17 cellular contexts compared by ENCODE assay signal in the genomic region with DNA sequence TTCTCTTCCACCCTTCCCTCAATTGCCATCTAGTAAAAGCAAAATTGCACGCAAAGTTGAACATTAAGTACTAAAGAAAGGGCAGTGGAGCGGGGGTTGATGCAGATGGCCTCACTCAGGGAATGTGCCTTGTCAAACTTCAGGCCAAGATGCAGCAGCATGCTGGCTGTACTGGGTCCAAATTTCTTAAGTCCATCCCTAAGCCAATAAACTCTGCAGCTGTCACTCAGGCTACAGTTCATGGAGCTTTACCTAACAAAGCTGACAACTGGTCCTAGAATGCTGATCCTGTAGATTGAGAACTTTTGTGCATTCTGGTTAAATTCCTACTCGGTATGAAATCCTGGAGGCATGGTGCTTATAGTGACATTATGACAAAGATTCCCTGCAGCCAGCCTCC.
A peak's percentile ranks its signal among the peaks of the same experiment; 100 is the strongest.
DNase-seq lines count a peak whose midpoint lies in the region; ATAC-seq and TF ChIP-seq lines count a peak whose summit lies in the region.
"Had no signal": no experiment of that assay in that cellular context is flagged by ENCODE, and none has a peak within 500 bp of the region (broad histone marks: within the 10 kb centered on the region; RNA-seq: fewer than 3 reads in every experiment).

No MANE protein-coding gene starts in this region.

- peaks cover 0 to 2% (median 0%) of the 10 kb centered on the region in 9 donors for H3K36me3 ChIP-seq in heart right ventricle
- H3K36me3 ChIP-seq in parathyroid adenoma (ENCODE audit: control insufficient read depth, insufficient read depth, low read length) = no peaks in the 10 kb centered on the region
- H3K36me3 ChIP-seq in osteoblast (ENCODE audit: insufficient read depth, low read length) = no peaks in the 10 kb centered on the region
- H3K36me3 ChIP-seq in breast epithelium = no peaks in the 10 kb centered on the region
- H3K36me3 ChIP-seq: cardiac muscle cell had no signal

- H3K4me1 ChIP-seq in heart right ventricle (peaks cover 0 to 91% (median 78%) of the 10 kb centered on the region in 9 donors), parathyroid adenoma (no peaks in the 10 kb centered on the region), osteoblast (ENCODE audit: insufficient read depth, low read length) (no peaks in the 10 kb centered on the region), breast epithelium (peaks cover 0 to 6% of the 10 kb centered on the region in 2 donors)

- TF ChIP-seq CTCF in heart right ventricle (IDR thresholded peaks at IDR 0.05) (no peak), parathyroid adenoma (IDR thresholded peaks at IDR 0.05) (no peak), osteoblast (IDR thresholded peaks at IDR 0.05; ENCODE audit: extremely low read depth, low read depth, low read length) (no peak), breast epithelium (IDR thresholded peaks at IDR 0.05) (no peak)

- H3K4me2 ChIP-seq in parathyroid adenoma (ENCODE audit: low read length) (peak overlapping the region; percentile 11), osteoblast (ENCODE audit: insufficient read depth, low read length) (no peak overlapping the region)

- H3K4me3 Mint-ChIP-seq in activated CD4-positive, alpha-beta T cell treated with anti-CD3 and anti-CD28 coated beads for 36 hours = no peak overlapping the region
- H3K4me3 Mint-ChIP-seq: type B pancreatic cell had no signal

- H3K79me2 ChIP-seq in parathyroid adenoma = peaks cover 2% of the 10 kb centered on the region
- H3K79me2 ChIP-seq in osteoblast (ENCODE audit: insufficient read depth, low read length) = peaks cover 23% of the 10 kb centered on the region

- H3K27me3 ChIP-seq in heart right ventricle = no peaks in the 10 kb centered on the region
- no peaks in the 10 kb centered on the region for H3K27me3 ChIP-seq in parathyroid adenoma (ENCODE audit: control insufficient read depth, insufficient read depth, low read length)
- H3K27me3 ChIP-seq in osteoblast (ENCODE audit: insufficient read depth, low read length) = no peaks in the 10 kb centered on the region
- no peaks in the 10 kb centered on the region for H3K27me3 ChIP-seq in breast epithelium
- H3K27me3 ChIP-seq: cardiac muscle cell had no signal

- H3K36me3 Mint-ChIP-seq in activated CD4-positive, alpha-beta T cell treated with anti-CD3 and anti-CD28 coated beads for 36 hours (ENCODE audit: low read depth) = peaks cover 11% of the 10 kb centered on the region

- no peak for ATAC-seq in activated CD4-positive, alpha-beta T cell treated with anti-CD3 and anti-CD28 coated beads for 36 hours
- ATAC-seq in heart right ventricle (peak in 6 of 8 donors; percentile 26 to 70 (median 63)), GM21390 (IDR thresholded peaks at IDR 0.05; ENCODE audit: unreplicated experiment) (no peak)

- CTCF ChIA-PET in activated CD4-positive, alpha-beta T cell treated with anti-CD3 and anti-CD28 coated beads for 36 hours (lab: Charles Lee) = interaction anchor here (0.8 to 1.4 kb wide), 3 partner anchors 9 to 60 kb away, joined by 3 read pairs; no protein-coding TSS in a partner anchor

- DNase-seq in activated CD4-positive, alpha-beta T cell treated with anti-CD3 and anti-CD28 coated beads for 36 hours = no peak
- no peak for DNase-seq in activated CD4-positive, alpha-beta T cell treated with anti-CD3 and anti-CD28 coated beads, Interleukin-2, amount 50 U/mL, for 1 hour
- DNase-seq in NCI-H446 treated with DMSO at 0.1 percent for 48 hours (lab: John Stamatoyannopoulos, UW) (peak; percentile 54), heart right ventricle (no peak), osteoblast (ENCODE audit: insufficient read length, low spot score, missing footprints) (no peak), breast epithelium (ENCODE audit: low spot score in 2 of 2) (no peak)
- DNase-seq: activated CD8-positive, alpha-beta memory T cell treated with anti-CD3 and anti-CD28 coated beads, Interleukin-2, amount 50 U/mL, for 48 hours; activated naive CD8-positive, alpha-beta T cell treated with anti-CD3 and anti-CD28 coated beads, Interleukin-2, amount 10 ng/mL, durations not matched to agents 7 days and 5 days; effector CD8-positive, alpha-beta T cell; GDM1; NCI-H2107; NCI-H774; stimulated activated CD4-positive, alpha-beta T cell treated with anti-CD3 and anti-CD28 coated beads, Interleukin-4, amount 100 ng/mL, for 24 hours had no signal

- H3K27me3 Mint-ChIP-seq in activated CD4-positive, alpha-beta T cell treated with anti-CD3 and anti-CD28 coated beads for 36 hours = no peaks in the 10 kb centered on the region
- H3K27me3 Mint-ChIP-seq: activated naive CD8-positive, alpha-beta T cell treated with anti-CD3 and anti-CD28 coated beads, Interleukin-2, amount 10 ng/mL, durations not matched to agents 7 days and 5 days; type B pancreatic cell had no signal

- no peak overlapping the region for H3K4me3 ChIP-seq in heart right ventricle
- no peak overlapping the region for H3K4me3 ChIP-seq in parathyroid adenoma (ENCODE audit: low read depth, low read length)
- no peak overlapping the region for H3K4me3 ChIP-seq in osteoblast (ENCODE audit: insufficient read depth, low read length)
- H3K4me3 ChIP-seq in breast epithelium = no peak overlapping the region
- H3K4me3 ChIP-seq: cardiac muscle cell had no signal

- POLR2A ChIA-PET in activated CD4-positive, alpha-beta T cell treated with anti-CD3 and anti-CD28 coated beads for 36 hours (lab: Charles Lee) = no interaction called here

- peaks cover 97% of the 10 kb centered on the region for H3K4me1 Mint-ChIP-seq in activated CD4-positive, alpha-beta T cell treated with anti-CD3 and anti-CD28 coated beads for 36 hours

- no peak for TF ChIP-seq POLR2A in breast epithelium (IDR thresholded peaks at IDR 0.05)

- intact Hi-C loops in activated CD4-positive, alpha-beta T cell treated with anti-CD3 and anti-CD28 coated beads for 36 hours (cut with DNase I, micrococcal nuclease) = no loop called here
- intact Hi-C loops in heart right ventricle (cut with DNase I) = no loop called here
- intact Hi-C loops in breast epithelium (cut with DNase I; ENCODE audit: low total_unique reads) = no loop called here

- no peak overlapping the region for H3K9ac ChIP-seq in parathyroid adenoma

- H3K27ac Mint-ChIP-seq in activated CD4-positive, alpha-beta T cell treated with anti-CD3 and anti-CD28 coated beads for 36 hours = peak overlapping the region; percentile 55
- H3K27ac Mint-ChIP-seq: type B pancreatic cell had no signal

- H2AFZ ChIP-seq in parathyroid adenoma (no peak overlapping the region), osteoblast (ENCODE audit: low read length) (no peak overlapping the region)

- H4K20me1 ChIP-seq in osteoblast (ENCODE audit: insufficient read depth, low read length) = peaks cover 9% of the 10 kb centered on the region

- WGBS in heart right ventricle, 2 donors = 71 to 79% methylated on average over 3 of the region's 3 CpGs

- H3K27ac ChIP-seq in heart right ventricle (no peak overlapping the region), parathyroid adenoma (no peak overlapping the region), osteoblast (ENCODE audit: low read depth, low read length) (no peak overlapping the region), breast epithelium (no peak overlapping the region)
- H3K27ac ChIP-seq: cardiac muscle cell had no signal

- H3K9me3 ChIP-seq in heart right ventricle (peaks cover 0 to 10% (median 7%) of the 10 kb centered on the region in 11 donors), parathyroid adenoma (ENCODE audit: control insufficient read depth, low read length) (no peaks in the 10 kb centered on the region), osteoblast (ENCODE audit: low read depth, low read length) (no peaks in the 10 kb centered on the region), breast epithelium (peaks cover 0 to 6% of the 10 kb centered on the region in 2 donors)

- peaks cover under 1% of the 10 kb centered on the region for H3K9me3 Mint-ChIP-seq in activated CD4-positive, alpha-beta T cell treated with anti-CD3 and anti-CD28 coated beads for 36 hours (ENCODE audit: low read depth)

Comparison
In these comparisons a context has a peak if more than half of its experiments do, and no peak if none do; other contexts are left out.
1. ATAC-seq: peak in heart right ventricle (6 of 8); none in activated CD4-positive, alpha-beta T cell treated with anti-CD3 and anti-CD28 coated beads for 36 hours (single experiment) and GM21390 (single experiment).